18 cellular contexts compared by ENCODE assay signal in genomic region chr7:51477323-51477722, GRCh38.
DNase-seq lines count a peak whose midpoint lies in the region; ATAC-seq, FAIRE-seq and TF ChIP-seq lines count a peak whose summit lies in the region.
"Had no signal": no experiment of that assay in that cellular context is flagged by ENCODE, and none has a peak within 500 bp of the region (broad histone marks: within the 10 kb centered on the region; RNA-seq: fewer than 3 reads in every experiment).

No MANE protein-coding gene starts in this region.

- no peak for ATAC-seq in GM12878
- ATAC-seq in mucosa of descending colon = peak; percentile 17
- ATAC-seq: A549, GM23338 had no signal

- H3K27ac ChIP-seq in HEK293 (ENCODE audit: extremely low read depth, low read depth, low read length) (no peak overlapping the region), GM12878 (ENCODE audit: control insufficient read depth, insufficient read depth) (no peak overlapping the region)
- H3K27ac ChIP-seq: A549, BLaER1 had no signal

- no peak for TF ChIP-seq CTCF in HEK293 (tag by site-specific recombination; IDR thresholded peaks at IDR 0.05)
- no peak for TF ChIP-seq CTCF in GM12878 (IDR thresholded peaks at IDR 0.05 in 2 of 3, conservative IDR thresholded peaks at IDR 0.05 in 1 of 3; ENCODE audit: control insufficient read depth in 2 of 3, extremely low read depth in 1 of 3, insufficient read depth in 1 of 3, low read depth in 3 of 3, low read length in 3 of 3)
- no peak for TF ChIP-seq CTCF in mucosa of descending colon (IDR thresholded peaks at IDR 0.05)

- no peaks in the 10 kb centered on the region for H3K27me3 ChIP-seq in GM12878 (replicated peaks in 1 of 2; ENCODE audit: control insufficient read depth in 2 of 2, insufficient read depth in 2 of 2, low read length in 1 of 2)
- H3K27me3 ChIP-seq: BLaER1 had no signal

- SMC1A ChIA-PET in GM12878 (lab: Charles Lee; ENCODE audit: uncharacterized antibody, unreplicated experiment) = no interaction called here

- 62% methylated on average over 7 of the region's 8 CpGs for WGBS in GM12878 (ENCODE audit: insufficient coverage, insufficient replicate concordance, low lambda C conversion rate, missing lambda C conversion rate)

- no peak overlapping the region for H2AFZ ChIP-seq in GM12878 (ENCODE audit: control insufficient read depth, low read depth, low read length)

- BruUV-seq in GM12878 (replicated peaks; lab: Mats Ljungman, UMichigan) = no TSS peak

- H3K79me2 ChIP-seq in GM12878 (ENCODE audit: control insufficient read depth, insufficient read depth, low read length) = no peaks in the 10 kb centered on the region

- FAIRE-seq in GM12878 (lab: Jason Lieb, UNC) = no peak
- FAIRE-seq in urothelium cell line (lab: Jason Lieb, UNC) = peak; percentile 99
- FAIRE-seq: A549 had no signal

- no peak for TF ChIP-seq POLR2A in GM12878 (IDR thresholded peaks at IDR 0.05; ENCODE audit: low read depth, low read length)

- H3K9me3 ChIP-seq in HEK293 (ENCODE audit: control insufficient read depth, insufficient read depth, low read depth, low read length) = no peaks in the 10 kb centered on the region
- no peaks in the 10 kb centered on the region; the same call in 2 of the 3 replicates for H3K9me3 ChIP-seq in GM12878 (replicated peaks; ENCODE audit: control insufficient read depth, insufficient read depth, low read length)
- no peaks in the 10 kb centered on the region for H3K9me3 ChIP-seq in mucosa of descending colon
- H3K9me3 ChIP-seq: A549, BLaER1, Caco-2, HAP-1 had no signal

- H3K4me1 ChIP-seq in HEK293 (ENCODE audit: control insufficient read depth, insufficient read depth, low read length) = no peaks in the 10 kb centered on the region
- H3K4me1 ChIP-seq in GM12878 (ENCODE audit: control insufficient read depth, insufficient read depth, low read length) = no peaks in the 10 kb centered on the region
- H3K4me1 ChIP-seq in mucosa of descending colon (ENCODE audit: low read depth) = no peaks in the 10 kb centered on the region
- H3K4me1 ChIP-seq: A549, BLaER1, Caco-2, HAP-1 had no signal

- no peak overlapping the region for H3K4me2 ChIP-seq in GM12878 (ENCODE audit: control insufficient read depth, insufficient read depth)
- H3K4me2 ChIP-seq: A549, BLaER1, GM23338 had no signal

- H3K4me3 ChIP-seq in HEK293 (ENCODE audit: low read depth, low read length) (no peak overlapping the region), GM12878 (no peak overlapping the region), mucosa of descending colon (no peak overlapping the region)
- H3K4me3 ChIP-seq: A549, BLaER1, GM23338, HAP-1 had no signal

- no peaks in the 10 kb centered on the region for H4K20me1 ChIP-seq in GM12878 (ENCODE audit: control insufficient read depth, insufficient read depth)
- H4K20me1 ChIP-seq: BLaER1 had no signal

- no peak for TF ChIP-seq EP300 in GM12878 (IDR thresholded peaks at IDR 0.05; ENCODE audit: borderline replicate concordance in 1 of 2, control insufficient read depth in 1 of 2, low read depth in 2 of 2, low read length in 2 of 2)

- no peak for TF ChIP-seq RAD21 in GM12878 (IDR thresholded peaks at IDR 0.05; ENCODE audit: insufficient read depth, low read depth, low read length)

- CTCF ChIA-PET in HEK293 (lab: Yijun Ruan, JAX) (no interaction called here), GM12878 (lab: Yijun Ruan, JAX) (no interaction called here)

- DNase-seq in GM12878 (ENCODE audit: low read depth, low spot score) (no peak), mucosa of descending colon (no peak), urothelium cell line (ENCODE audit: low spot score) (no peak), AG20443 (ENCODE audit: low spot score) (no peak), posterior vena cava (ENCODE audit: low spot score) (no peak), dedifferentiated amniotic fluid mesenchymal stem cell (ENCODE audit: extremely low spot score) (no peak)
- DNase-seq: AML-193; Caco-2; CD8-positive, alpha-beta memory T cell; DND-41; GDM1; HFFc6; KG1 had no signal

- intact Hi-C loops in GM12878 (cut with micrococcal nuclease; ENCODE audit: unreplicated experiment) (no loop called here), mucosa of descending colon (cut with DNase I, micrococcal nuclease) (no loop called here), posterior vena cava (cut with DNase I) (no loop called here)

- no peak overlapping the region for H3K9ac ChIP-seq in GM12878 (ENCODE audit: control insufficient read depth, insufficient read depth, low read length)
- H3K9ac ChIP-seq: BLaER1 had no signal

- POLR2A ChIA-PET in HEK293 (lab: Yijun Ruan, JAX) (no interaction called here), GM12878 (lab: Charles Lee) (no interaction called here)

- in situ Hi-C loops in GM12878 (cut with MboI) = no loop called here

- H3K36me3 ChIP-seq in HEK293 (ENCODE audit: control insufficient read depth in 2 of 2, insufficient read depth in 1 of 2, low read length in 2 of 2) (no peaks in the 10 kb centered on the region), GM12878 (ENCODE audit: control insufficient read depth in 2 of 2, insufficient read depth in 2 of 2, low read length in 1 of 2) (no peaks in the 10 kb centered on the region), mucosa of descending colon (ENCODE audit: low read depth) (no peaks in the 10 kb centered on the region)
- H3K36me3 ChIP-seq: BLaER1, HAP-1 had no signal

- RAD21 ChIA-PET in GM12878 (lab: Charles Lee; ENCODE audit: unreplicated experiment) = no interaction called here

TF ChIP-seq in HEK293, 187 proteins besides CTCF, POLR2A, EP300 and RAD21:
- TF ChIP-seq EGR2 (tag by site-specific recombination; IDR thresholded peaks at IDR 0.05; ENCODE audit: low read depth) = peak; percentile 99
- no peak for TF ChIP-seq ZNF560 (tag by site-specific recombination; IDR thresholded peaks at IDR 0.05; ENCODE audit: borderline replicate concordance)
- TF ChIP-seq ZFHX2 (tag by site-specific recombination; conservative IDR thresholded peaks at IDR 0.05) = peak; percentile 99
- peak; percentile 48; the same call in 1 of the 2 replicates for TF ChIP-seq KLF9 (tag by site-specific recombination; IDR thresholded peaks at IDR 0.05; ENCODE audit: low read depth)
TF ChIP-seq in HEK293: peak in this region for 3.

TF ChIP-seq in GM12878, 131 proteins besides CTCF, POLR2A, EP300 and RAD21:
- TF ChIP-seq HDGF (IDR thresholded peaks at IDR 0.05) (no peak), MXI1 (IDR thresholded peaks at IDR 0.05; ENCODE audit: low read depth, low read length) (no peak), SREBF2 (IDR thresholded peaks at IDR 0.05; ENCODE audit: low read length) (no peak), NR2F1 (conservative IDR thresholded peaks at IDR 0.05) (no peak), BCL3 (IDR thresholded peaks at IDR 0.05; ENCODE audit: borderline replicate concordance, insufficient read depth, low read depth, low read length, poor library complexity, severe bottlenecking) (peak; percentile 73), ZSCAN29 (IDR thresholded peaks at IDR 0.05) (no peak), KLF5 (IDR thresholded peaks at IDR 0.05; ENCODE audit: partially characterized antibody) (no peak)
